In genomic region chr14:73472182-73473114, GRCh38 we compare ENCODE assay signal across 8 cellular contexts. TPM values are rescaled to one million over a fixed set of nuclear protein-coding genes. Genes with fewer than 3 reads are reported as not detected.
DNase-seq lines count a peak whose midpoint lies in the region; ATAC-seq, FAIRE-seq and TF ChIP-seq lines count a peak whose summit lies in the region.

No MANE protein-coding gene starts in this region.

- H3K27me3 ChIP-seq in DOHH2 (ENCODE audit: control insufficient read depth, low read length), result 0 out of 2 replicates have a peak, but pooled peaks cover 2% of the 10 kb centered on the region
- no peaks in the 10 kb centered on the region for H3K27me3 ChIP-seq in transverse colon

- TF ChIP-seq EP300 in transverse colon (IDR thresholded peaks at IDR 0.05; ENCODE audit: low read depth), result no peak

- DNase-seq in HT-29 (ENCODE audit: low spot score) (peak; percentile 66), NCI-H748 treated with DMSO at 0.1 percent for 48 hours (lab: John Stamatoyannopoulos, UW) (peak; percentile 61), T47D (ENCODE audit: low read depth in 1 of 2, low spot score in 1 of 2) (peak; percentile 68 to 86), kidney (no peak), transverse colon (no peak)

- H3K36me3 ChIP-seq in DOHH2 (ENCODE audit: control insufficient read depth, low read length) (no peaks in the 10 kb centered on the region), kidney (ENCODE audit: control insufficient read depth in 1 of 2, insufficient read depth in 2 of 2, low read length in 2 of 2) (no peaks in the 10 kb centered on the region), transverse colon (no peaks in the 10 kb centered on the region)

- H3K27ac ChIP-seq in DOHH2 (ENCODE audit: low read depth, low read length) (no peak overlapping the region), kidney (ENCODE audit: low read depth in 2 of 2, low read length in 2 of 2) (no peak overlapping the region), transverse colon (no peak overlapping the region)

- H4K20me1 ChIP-seq in DOHH2 (ENCODE audit: control insufficient read depth, insufficient read depth, low read depth, low read length), result no peaks in the 10 kb centered on the region

- peaks cover 4% of the 10 kb centered on the region; the same call in 1 of the 2 replicates for H3F3A ChIP-seq in DOHH2 (ENCODE audit: control insufficient read depth, insufficient read depth)

- peaks cover 16% of the 10 kb centered on the region for H3K4me1 ChIP-seq in DOHH2 (ENCODE audit: control insufficient read depth, low read length)
- H3K4me1 ChIP-seq in kidney (ENCODE audit: control insufficient read depth in 1 of 2, insufficient read depth in 1 of 2, low read depth in 1 of 2, low read length in 2 of 2), result peaks cover 0 to 3% of the 10 kb centered on the region in 2 donors
- H3K4me1 ChIP-seq in transverse colon, result no peaks in the 10 kb centered on the region

- H3K9me2 ChIP-seq in DOHH2 (replicated peaks; ENCODE audit: control insufficient read depth, low read length), result no peaks in the 10 kb centered on the region

- in situ Hi-C loops in T47D (cut with HindIII; ENCODE audit: low pct_unique_long_range_greater_than_20kb, low sequenced_read_pairs), result loop anchor here (25.0 kb wide), 1 partner anchor 185 kb away; no protein-coding TSS in a partner anchor
- in situ Hi-C loops in transverse colon (cut with MboI; ENCODE audit: low pct_ligation_motif_present in 1 of 4, low pct_unique_long_range_greater_than_20kb in 1 of 4, low sequenced_read_pairs in 3 of 4), result loop anchor here in 3 of 4 donors (5.0 to 10.0 kb wide), 2 partner anchors 175 to 178 kb away; no protein-coding TSS in a partner anchor

- H3K9ac ChIP-seq in kidney (ENCODE audit: low read length in 2 of 2), result no peak overlapping the region

- TF ChIP-seq CTCF in DOHH2 (IDR thresholded peaks at IDR 0.05; ENCODE audit: low read depth, low read length, poor library complexity, severe bottlenecking) (peak; percentile 68), kidney (IDR thresholded peaks at IDR 0.05; ENCODE audit: borderline replicate concordance, extremely low read depth, insufficient read depth) (peak; percentile 83), transverse colon (IDR thresholded peaks at IDR 0.05) (peak; percentile 65 to 84 (median 73))

- no peak for TF ChIP-seq POLR2A in transverse colon (IDR thresholded peaks at IDR 0.05)

- H3K9me3 ChIP-seq in DOHH2 (ENCODE audit: control insufficient read depth, insufficient read depth, low read length) (no peaks in the 10 kb centered on the region), kidney (ENCODE audit: control insufficient read depth in 1 of 2, low read length in 2 of 2) (no peaks in the 10 kb centered on the region), transverse colon (no peaks in the 10 kb centered on the region)

- WGBS in transverse colon (ENCODE audit: low coverage in 1 of 2), 2 donors, result 56 to 65% methylated on average over 13 to 18 of the region's 18 CpGs

- H3K79me2 ChIP-seq in DOHH2 (ENCODE audit: control insufficient read depth, low read length), result no peaks in the 10 kb centered on the region

- no peak overlapping the region for H3K4me2 ChIP-seq in DOHH2 (ENCODE audit: low read length)

- intact Hi-C loops in kidney (cut with DNase I), result no loop called here
- intact Hi-C loops in transverse colon (cut with DNase I; ENCODE audit: low total_unique reads), result loop anchor here (2.0 kb wide), 1 partner anchor 178 kb away; no protein-coding TSS in a partner anchor

- peak; percentile 65 for FAIRE-seq in kidney (lab: Jason Lieb, UNC)

- H3K4me3 ChIP-seq in DOHH2 (ENCODE audit: low read length), result no peak overlapping the region
- H3K4me3 ChIP-seq in kidney (ENCODE audit: low read length in 2 of 2), result no peak overlapping the region
- no peak overlapping the region for H3K4me3 ChIP-seq in transverse colon

- ATAC-seq in GM18873 (IDR thresholded peaks at IDR 0.05; ENCODE audit: low FRiP score, unreplicated experiment) (no peak), HG02981 (IDR thresholded peaks at IDR 0.05; ENCODE audit: unreplicated experiment) (no peak)

RNA-seq across cellular contexts. Expression of gene NUMB, which starts 14.1 kb away (rescaled TPM):
- 19.6 and 19.9 TPM in 2 replicates for total RNA-seq in HT-29 (2014; rRNA removed; shearing (Covaris generic))
- total RNA-seq in kidney, result 104 TPM
- 42.4 TPM for polyA plus RNA-seq in kidney (ENCODE audit: insufficient read depth, low read depth, low replicate concordance)
- total RNA-seq in transverse colon, result 100 to 1,000 TPM in 2 of 4 donors, 10 to 100 TPM in 2; 64.7 to 117 (median 103) TPM

RNA-seq across cellular contexts. Expression of gene RIOX1, which starts 18.3 kb away (rescaled TPM):
- total RNA-seq in HT-29 (2014; rRNA removed; shearing (Covaris generic)), result 17.9 and 23.3 TPM in 2 replicates
- total RNA-seq in kidney (12.4 TPM), transverse colon (10 to 100 TPM in 3 of 4 donors, 1 to 10 TPM in 1; 9.6 to 39.8 (median 18.0) TPM)
- 7.7 TPM for polyA plus RNA-seq in kidney (ENCODE audit: insufficient read depth, low read depth, low replicate concordance)

Comparison
In these comparisons a context has a peak if more than half of its experiments do, and no peak if none do; other contexts are left out.
1. DNase-seq: peak in HT-29 (single experiment), NCI-H748 treated with DMSO at 0.1 percent for 48 hours (single experiment) and T47D (2 of 2); none in kidney (single experiment) and transverse colon (single experiment).
2. Peak in every context shown above with its lines, with median percentiles within 50 percentile points of each other: CTCF ChIP-seq.